Comparison of ENCODE assay signal across 1 cellular context in genomic region chr11:68160100-68160695, GRCh38.
TF ChIP-seq lines count a peak whose summit lies in the region.

No MANE protein-coding gene starts in this region.

TF ChIP-seq in GM23338, 12 proteins besides CTCF, POLR2A, EP300 and RAD21:
- TF ChIP-seq REST (IDR thresholded peaks at IDR 0.05; ENCODE audit: unreplicated experiment) (no peak), ZNF114 (CRISPR knock-in tag; IDR thresholded peaks at IDR 0.05) (no peak), EZH2 (IDR thresholded peaks at IDR 0.05; ENCODE audit: low read depth, unreplicated experiment) (no peak)
TF ChIP-seq in GM23338: peak in this region for 0.
